In the genomic region with DNA sequence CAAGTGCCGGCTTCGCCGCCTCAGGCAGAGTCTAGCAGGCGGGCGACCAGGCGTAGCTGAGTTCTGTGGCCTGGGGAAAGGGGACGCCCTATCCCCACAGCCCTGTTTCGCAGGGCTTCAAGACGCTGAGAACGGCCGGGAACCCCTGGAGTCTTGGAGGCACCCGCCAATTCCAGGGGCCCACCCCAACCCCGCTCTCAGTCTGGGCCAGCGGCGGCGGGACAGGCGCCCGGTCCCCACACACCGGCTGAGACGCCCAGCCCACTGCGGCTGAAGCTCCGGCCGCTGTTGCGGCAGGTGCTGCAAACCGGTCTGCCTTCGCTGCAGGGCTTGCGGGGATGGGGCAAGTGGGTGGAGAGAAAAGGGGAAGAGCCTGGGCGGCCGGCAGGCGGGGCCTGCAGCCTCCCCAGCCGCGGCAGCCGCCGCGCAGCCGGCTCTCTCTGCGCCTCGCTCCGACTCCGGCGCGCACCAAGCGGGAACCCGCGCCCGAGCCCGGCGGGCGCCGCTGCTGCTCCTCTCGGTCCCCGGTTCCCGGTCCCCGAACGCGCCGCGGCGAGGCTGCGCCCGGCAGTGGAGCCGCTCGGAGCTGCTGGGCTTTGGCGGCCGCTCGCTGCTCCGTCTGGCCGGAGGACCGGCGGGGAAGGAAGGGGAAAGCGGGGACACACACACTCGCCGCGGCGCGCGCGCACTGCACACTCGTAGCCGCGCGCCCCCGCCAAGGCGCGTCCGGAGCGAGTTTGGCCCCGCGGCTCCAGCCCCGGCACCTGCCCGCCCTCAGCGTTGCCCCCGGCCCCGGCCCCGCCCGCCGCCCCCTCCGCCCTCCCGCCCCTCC, we compare ENCODE assay signal across 8 cellular contexts. TPM values are rescaled to one million over a fixed set of nuclear protein-coding genes. Genes with fewer than 3 reads are reported as not detected.
A peak's percentile ranks its signal among the peaks of the same experiment; 100 is the strongest.
DNase-seq lines count a peak whose midpoint lies in the region; ATAC-seq lines count a peak whose summit lies in the region.

A gene with protein sequence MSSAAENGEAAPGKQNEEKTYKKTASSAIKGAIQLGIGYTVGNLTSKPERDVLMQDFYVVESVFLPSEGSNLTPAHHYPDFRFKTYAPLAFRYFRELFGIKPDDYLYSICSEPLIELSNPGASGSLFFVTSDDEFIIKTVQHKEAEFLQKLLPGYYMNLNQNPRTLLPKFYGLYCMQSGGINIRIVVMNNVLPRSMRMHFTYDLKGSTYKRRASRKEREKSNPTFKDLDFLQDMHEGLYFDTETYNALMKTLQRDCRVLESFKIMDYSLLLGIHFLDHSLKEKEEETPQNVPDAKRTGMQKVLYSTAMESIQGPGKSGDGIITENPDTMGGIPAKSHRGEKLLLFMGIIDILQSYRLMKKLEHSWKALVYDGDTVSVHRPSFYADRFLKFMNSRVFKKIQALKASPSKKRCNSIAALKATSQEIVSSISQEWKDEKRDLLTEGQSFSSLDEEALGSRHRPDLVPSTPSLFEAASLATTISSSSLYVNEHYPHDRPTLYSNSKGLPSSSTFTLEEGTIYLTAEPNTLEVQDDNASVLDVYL (plus strand): TSS at position 437 of the 832 bp plus-strand sequence. CDS start 117,375 bp downstream, outside the sequence.

- ATAC-seq in GM19397 (IDR thresholded peaks at IDR 0.05; ENCODE audit: unreplicated experiment) (peak; percentile 82), HG03520 (IDR thresholded peaks at IDR 0.05; ENCODE audit: unreplicated experiment) (peak; percentile 78)

- intact Hi-C loops in posterior vena cava (cut with DNase I): no loop called here

- peak; percentile 92 for DNase-seq in DMS53 (lab: John Stamatoyannopoulos, UW)
- DNase-seq in NOMO-1 treated with dmso at 0.1 percent for 144 hours (lab: John Stamatoyannopoulos, UW; ENCODE audit: unreplicated experiment): peak; percentile 56
- DNase-seq in amniotic epithelial cell (ENCODE audit: low read depth): peak; percentile 39
- peak; percentile 24 for DNase-seq in hepatic stellate cell (ENCODE audit: low spot score)
- DNase-seq in posterior vena cava (ENCODE audit: low spot score): peak; percentile 89
- DNase-seq in NCI-H187 treated with DMSO at 0.1 percent for 48 hours (lab: John Stamatoyannopoulos, UW): no peak

RNA-seq across cellular contexts. Expression of the gene that starts here (rescaled TPM):
- total RNA-seq in posterior vena cava: 1 to 10 TPM; 2.6 to 2.7 TPM
